In genomic region chr19:2872175-2872574, GRCh38 we compare ENCODE assay signal across 14 cellular contexts. TPM values are rescaled to one million over a fixed set of nuclear protein-coding genes. Genes with fewer than 3 reads are reported as not detected.
DNase-seq lines count a peak whose midpoint lies in the region; ATAC-seq and TF ChIP-seq lines count a peak whose summit lies in the region.
"Not testable (repeated sequence)": the region's sequence is repeated elsewhere in the genome, so short reads cannot be mapped to it uniquely, and the experiment has no call there.
"Had no signal": no experiment of that assay in that cellular context is flagged by ENCODE, and none has a peak within 500 bp of the region (broad histone marks: within the 10 kb centered on the region; RNA-seq: fewer than 3 reads in every experiment).

No MANE protein-coding gene starts in this region.

- H3K9me3 ChIP-seq in left ventricle myocardium inferior (replicated peaks) = peaks cover 18% of the 10 kb centered on the region
- peaks cover 16% of the 10 kb centered on the region for H3K9me3 ChIP-seq in psoas muscle

- not testable (repeated sequence) for H3K27ac Mint-ChIP-seq in Calu3 (ENCODE audit: unreplicated experiment); activated CD8-positive, alpha-beta T cell treated with anti-CD3 and anti-CD28 coated beads, Interleukin-2, amount 10 ng/mL, durations not matched to agents 7 days and 5 days; chondrocyte (ENCODE audit: unreplicated experiment); type B pancreatic cell

- not testable (repeated sequence) for BruUV-seq in Calu3 (replicated peaks; lab: Mats Ljungman, UMichigan)

- not testable (repeated sequence) for H3K36me3 ChIP-seq in left ventricle myocardium inferior; psoas muscle (ENCODE audit: insufficient read depth in 1 of 2, low read depth in 1 of 2)

- not testable (repeated sequence) for H3K4me1 Mint-ChIP-seq in Calu3 (ENCODE audit: low read depth, unreplicated experiment); activated CD8-positive, alpha-beta T cell treated with anti-CD3 and anti-CD28 coated beads, Interleukin-2, amount 10 ng/mL, durations not matched to agents 7 days and 5 days (ENCODE audit: low read depth); chondrocyte (ENCODE audit: low read depth); type B pancreatic cell (ENCODE audit: unreplicated experiment)

- not testable (repeated sequence) for TF ChIP-seq CTCF in Calu3 (IDR thresholded peaks at IDR 0.05; ENCODE audit: unreplicated experiment)
- peak; percentile 58 for TF ChIP-seq CTCF in chondrocyte (IDR thresholded peaks at IDR 0.05)
- TF ChIP-seq CTCF in left ventricle myocardium inferior (IDR thresholded peaks at IDR 0.05; ENCODE audit: borderline replicate concordance) = peak; percentile 33
- TF ChIP-seq CTCF in psoas muscle (IDR thresholded peaks at IDR 0.05) = peak; percentile 7
- TF ChIP-seq CTCF in type B pancreatic cell (conservative IDR thresholded peaks at IDR 0.05) = peak; percentile 42

- POLR2A ChIA-PET in activated CD8-positive, alpha-beta T cell treated with anti-CD3 and anti-CD28 coated beads, Interleukin-2, amount 10 ng/mL, durations not matched to agents 7 days and 5 days (lab: Charles Lee) = not testable (repeated sequence)

- H3K27ac ChIP-seq in left ventricle myocardium inferior (replicated peaks); psoas muscle: not testable (repeated sequence)

- H3K27me3 Mint-ChIP-seq in Calu3 (ENCODE audit: unreplicated experiment); activated CD8-positive, alpha-beta T cell treated with anti-CD3 and anti-CD28 coated beads, Interleukin-2, amount 10 ng/mL, durations not matched to agents 7 days and 5 days (ENCODE audit: low read depth); chondrocyte (ENCODE audit: low read depth); type B pancreatic cell: not testable (repeated sequence)

- DNase-seq in Calu3 (peak; percentile 2), RPMI7951 (ENCODE audit: low read depth) (peak; percentile 49)
- DNase-seq in Jurkat, Clone E6-1 (ENCODE audit: low read depth, low spot score) = peak; percentile 45
- DNase-seq in activated CD8-positive, alpha-beta T cell treated with anti-CD3 and anti-CD28 coated beads, Interleukin-2, amount 10 ng/mL, durations not matched to agents 7 days and 5 days = peak; percentile 27
- not testable (repeated sequence) for DNase-seq in chondrocyte (ENCODE audit: low spot score); left ventricle myocardium inferior; psoas muscle; type B pancreatic cell (ENCODE audit: extremely low spot score, unreplicated experiment)

- not testable (repeated sequence) for H3K36me3 Mint-ChIP-seq in Calu3 (ENCODE audit: insufficient read depth, unreplicated experiment); activated CD8-positive, alpha-beta T cell treated with anti-CD3 and anti-CD28 coated beads, Interleukin-2, amount 10 ng/mL, durations not matched to agents 7 days and 5 days (ENCODE audit: low read depth); chondrocyte (ENCODE audit: low read depth); type B pancreatic cell

- 46 to 55% (median 48%) methylated on average over 2 to 10 of the region's 11 CpGs for WGBS in psoas muscle, 3 donors

- not testable (repeated sequence) for ATAC-seq in activated CD8-positive, alpha-beta T cell treated with anti-CD3 and anti-CD28 coated beads, Interleukin-2, amount 10 ng/mL, durations not matched to agents 7 days and 5 days; psoas muscle

- intact Hi-C loops in Calu3 (cut with micrococcal nuclease; ENCODE audit: unreplicated experiment); psoas muscle (cut with DNase I): not testable (repeated sequence)
- intact Hi-C loops in left ventricle myocardium inferior (cut with micrococcal nuclease) = loop anchor here (10.0 kb wide), 1 partner anchor 227 kb away; no protein-coding TSS in a partner anchor

- H3K4me1 ChIP-seq in left ventricle myocardium inferior, psoas muscle: not testable (repeated sequence)

- H3K27me3 ChIP-seq in left ventricle myocardium inferior (ENCODE audit: low read depth); psoas muscle (ENCODE audit: insufficient read depth in 3 of 3, low read length in 2 of 3): not testable (repeated sequence)

- not testable (repeated sequence) for H3K4me3 Mint-ChIP-seq in Calu3 (ENCODE audit: low read depth, unreplicated experiment); activated CD8-positive, alpha-beta T cell treated with anti-CD3 and anti-CD28 coated beads, Interleukin-2, amount 10 ng/mL, durations not matched to agents 7 days and 5 days; chondrocyte (ENCODE audit: unreplicated experiment); type B pancreatic cell

- not testable (repeated sequence) for H3K9me3 Mint-ChIP-seq in Calu3 (ENCODE audit: low read depth, unreplicated experiment); activated CD8-positive, alpha-beta T cell treated with anti-CD3 and anti-CD28 coated beads, Interleukin-2, amount 10 ng/mL, durations not matched to agents 7 days and 5 days (ENCODE audit: insufficient read depth); chondrocyte (ENCODE audit: low read depth); type B pancreatic cell

- CTCF ChIA-PET in Calu3 (lab: Charles Lee) = not testable (repeated sequence)
- CTCF ChIA-PET in activated CD8-positive, alpha-beta T cell treated with anti-CD3 and anti-CD28 coated beads, Interleukin-2, amount 10 ng/mL, durations not matched to agents 7 days and 5 days (lab: Charles Lee) = interaction anchor here (1.7 kb wide), 1 partner anchor 224 kb away, joined by 7 read pairs; no protein-coding TSS in a partner anchor

- H3K4me3 ChIP-seq in Jurkat, Clone E6-1 (ENCODE audit: low read length); left ventricle myocardium inferior; psoas muscle: not testable (repeated sequence)

RNA-seq across cellular contexts. Expression of gene ZNF556, which starts 5.0 kb away (rescaled TPM):
- not detected in 2 replicates for total RNA-seq in Calu3 (2022)
- not detected for polyA plus RNA-seq in Jurkat, Clone E6-1 (2012; ENCODE audit: insufficient read depth, insufficient read length)
- total RNA-seq in RPMI7951 (2014; rRNA removed; shearing (Covaris generic)) = 0.68 and 1.7 TPM in 2 replicates
- total RNA-seq in activated CD8-positive, alpha-beta T cell treated with anti-CD3 and anti-CD28 coated beads, Interleukin-2, amount 10 ng/mL, durations not matched to agents 7 days and 5 days = not detected
- not detected in 3 replicates for total RNA-seq in chondrocyte
- not detected for total RNA-seq in left ventricle myocardium inferior
- total RNA-seq in psoas muscle = 10 to 100 TPM in 2 of 4 donors, under 1 TPM in 2; 0.57 to 15.6 (median 5.8) TPM
- 1 to 10 TPM in 1 of 3 donors, under 1 TPM in 2; 0.24 to 7.7 (median 0.69) TPM for polyA plus RNA-seq in psoas muscle
- not detected in 2 replicates for total RNA-seq in type B pancreatic cell (ENCODE audit: low replicate concordance)
- total RNA-seq: activated CD4-positive, alpha-beta memory T cell treated with anti-CD3 and anti-CD28 coated beads for 36 hours; activated T-helper 1 cell treated with anti-CD3 and anti-CD28 coated beads, Interleukin-12 subunit alpha, Interleukin-12 subunit beta, Interleukin-2, Interleukin-4 antibody, amounts not matched to agents 30 ng/mL and 10 ng/mL and 1 ng/mL, durations not matched to agents 14 hours and 24 hours and 36 hours; glomerular endothelial cell; H4; mucosa of gallbladder; Right ventricle myocardium superior had no signal

RNA-seq across cellular contexts. Expression of gene ZNF57, which starts 28.6 kb away (rescaled TPM):
- total RNA-seq in Calu3 (2022) (4.1 and 6.0 TPM in 2 replicates), chondrocyte (2.2 to 2.9 TPM (median 2.2 TPM) in 3 replicates), left ventricle myocardium inferior (3.2 TPM), psoas muscle (1 to 10 TPM; 1.0 to 1.7 (median 1.3) TPM), type B pancreatic cell (ENCODE audit: low replicate concordance) (5.9 and 7.5 TPM in 2 replicates)
- 9.2 TPM for polyA plus RNA-seq in Jurkat, Clone E6-1 (2012; ENCODE audit: insufficient read depth, insufficient read length)
- 4.9 and 5.0 TPM in 2 replicates for total RNA-seq in RPMI7951 (2014; rRNA removed; shearing (Covaris generic))
- total RNA-seq in activated CD8-positive, alpha-beta T cell treated with anti-CD3 and anti-CD28 coated beads, Interleukin-2, amount 10 ng/mL, durations not matched to agents 7 days and 5 days = 1 to 10 TPM; 4.0 to 4.5 TPM
- 1 to 10 TPM in 1 of 3 donors, under 1 TPM in 2; 0.65 to 1.9 (median 0.77) TPM for polyA plus RNA-seq in psoas muscle

RNA-seq across cellular contexts. Expression of gene ZNF555, which starts 30.9 kb away (rescaled TPM):
- total RNA-seq in Calu3 (2022) (3.8 and 5.7 TPM in 2 replicates), chondrocyte (7.4 to 9.2 TPM (median 8.5 TPM) in 3 replicates), left ventricle myocardium inferior (8.9 TPM), psoas muscle (10 to 100 TPM in 2 of 4 donors, 1 to 10 TPM in 2; 2.9 to 16.0 (median 8.5) TPM), type B pancreatic cell (ENCODE audit: low replicate concordance) (6.8 and 9.7 TPM in 2 replicates)
- 5.2 TPM for polyA plus RNA-seq in Jurkat, Clone E6-1 (2012; ENCODE audit: insufficient read depth, insufficient read length)
- total RNA-seq in RPMI7951 (2014; rRNA removed; shearing (Covaris generic)) = 6.8 and 7.3 TPM in 2 replicates
- total RNA-seq in activated CD8-positive, alpha-beta T cell treated with anti-CD3 and anti-CD28 coated beads, Interleukin-2, amount 10 ng/mL, durations not matched to agents 7 days and 5 days = 1 to 10 TPM; 1.9 to 2.6 TPM
- 1 to 10 TPM; 1.7 to 2.4 (median 1.9) TPM for polyA plus RNA-seq in psoas muscle

RNA-seq across cellular contexts. Expression of gene ZNF554, which starts 52.5 kb away (rescaled TPM):
- 4.3 and 4.9 TPM in 2 replicates for total RNA-seq in Calu3 (2022)
- polyA plus RNA-seq in Jurkat, Clone E6-1 (2012; ENCODE audit: insufficient read depth, insufficient read length) = 2.6 TPM
- 0.88 and 1.1 TPM in 2 replicates for total RNA-seq in RPMI7951 (2014; rRNA removed; shearing (Covaris generic))
- 1 to 10 TPM; 2.1 to 2.5 TPM for total RNA-seq in activated CD8-positive, alpha-beta T cell treated with anti-CD3 and anti-CD28 coated beads, Interleukin-2, amount 10 ng/mL, durations not matched to agents 7 days and 5 days
- total RNA-seq in chondrocyte = 4.1 to 4.5 TPM (median 4.4 TPM) in 3 replicates
- total RNA-seq in left ventricle myocardium inferior = 4.2 TPM
- total RNA-seq in psoas muscle = 1 to 10 TPM; 3.5 to 6.5 (median 4.5) TPM
- 1 to 10 TPM; 1.8 to 5.2 (median 3.6) TPM for polyA plus RNA-seq in psoas muscle
- total RNA-seq in type B pancreatic cell (ENCODE audit: low replicate concordance) = 8.1 and 9.4 TPM in 2 replicates
